ENCODE assay signal across 1 cellular context in the genomic region with DNA sequence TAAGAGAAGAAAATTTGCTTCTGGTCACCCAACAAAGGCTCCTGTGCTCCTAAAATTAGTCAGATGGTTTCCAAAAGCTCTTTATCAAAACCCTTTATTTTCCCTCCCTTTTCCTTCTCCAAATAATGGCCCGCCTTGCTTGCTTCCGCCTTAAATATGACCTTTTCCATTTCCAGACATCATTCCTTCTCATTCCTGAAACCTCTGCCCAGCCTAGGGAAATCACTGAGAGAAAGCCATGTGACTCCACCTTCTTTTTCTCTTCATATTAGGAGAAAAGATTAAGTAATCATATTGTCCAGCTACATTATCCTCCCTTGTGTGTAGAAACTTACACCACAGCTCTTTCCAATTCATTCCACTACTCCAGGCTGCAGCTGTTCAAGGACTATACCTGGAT.
TF ChIP-seq lines count a peak whose summit lies in the region.

No MANE protein-coding gene starts in this region.

TF ChIP-seq in GM12878, 131 proteins besides CTCF, POLR2A, EP300 and RAD21:
- TF ChIP-seq, protein P1, sequence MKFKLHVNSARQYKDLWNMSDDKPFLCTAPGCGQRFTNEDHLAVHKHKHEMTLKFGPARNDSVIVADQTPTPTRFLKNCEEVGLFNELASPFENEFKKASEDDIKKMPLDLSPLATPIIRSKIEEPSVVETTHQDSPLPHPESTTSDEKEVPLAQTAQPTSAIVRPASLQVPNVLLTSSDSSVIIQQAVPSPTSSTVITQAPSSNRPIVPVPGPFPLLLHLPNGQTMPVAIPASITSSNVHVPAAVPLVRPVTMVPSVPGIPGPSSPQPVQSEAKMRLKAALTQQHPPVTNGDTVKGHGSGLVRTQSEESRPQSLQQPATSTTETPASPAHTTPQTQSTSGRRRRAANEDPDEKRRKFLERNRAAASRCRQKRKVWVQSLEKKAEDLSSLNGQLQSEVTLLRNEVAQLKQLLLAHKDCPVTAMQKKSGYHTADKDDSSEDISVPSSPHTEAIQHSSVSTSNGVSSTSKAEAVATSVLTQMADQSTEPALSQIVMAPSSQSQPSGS (IDR thresholded peaks at IDR 0.05; ENCODE audit: low read length): no peak
- TF ChIP-seq MYB (IDR thresholded peaks at IDR 0.05; ENCODE audit: borderline replicate concordance, low read depth, low read length) (no peak), POLR2AphosphoS2 (IDR thresholded peaks at IDR 0.05; ENCODE audit: low read depth, low read length) (no peak), BRCA1 (IDR thresholded peaks at IDR 0.05; ENCODE audit: low read depth, low read length) (no peak)
TF ChIP-seq in GM12878: peak in this region for 0.
